ENCODE assay signal across 10 cellular contexts in the genomic region with DNA sequence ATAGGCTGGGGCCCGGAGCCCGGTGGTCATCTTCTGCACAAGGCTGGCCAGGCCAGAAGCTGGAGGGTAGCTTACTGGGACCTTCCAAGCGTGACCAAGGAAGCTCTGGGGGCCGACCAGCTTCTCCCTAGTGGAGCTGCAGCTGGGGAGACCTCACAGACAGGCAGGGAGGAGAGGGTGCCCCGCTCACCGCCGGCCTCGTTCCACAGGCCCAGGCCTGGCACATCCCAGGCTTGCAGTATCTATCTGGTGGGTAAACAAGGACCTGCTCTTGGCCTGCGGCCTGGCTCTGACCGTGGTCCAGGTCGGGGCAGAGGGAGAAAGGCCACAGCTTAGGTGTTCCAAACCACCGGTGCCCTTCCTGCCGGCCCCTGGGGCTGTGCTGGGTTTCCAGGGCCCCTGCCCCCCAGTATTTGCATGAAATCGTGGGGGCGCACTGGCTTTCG. TPM values are rescaled to one million over a fixed set of nuclear protein-coding genes. Genes with fewer than 3 reads are reported as not detected.
DNase-seq lines count a peak whose midpoint lies in the region; ATAC-seq and TF ChIP-seq lines count a peak whose summit lies in the region.
"Had no signal": no experiment of that assay in that cellular context is flagged by ENCODE, and none has a peak within 500 bp of the region (broad histone marks: within the 10 kb centered on the region; RNA-seq: fewer than 3 reads in every experiment).

No MANE protein-coding gene starts in this region.

- peak overlapping the region in 2 of 11 experiments; percentile 4 to 5; a peak in 1 of 22 replicates for H3K9ac ChIP-seq in BLaER1 treated with 17β-estradiol and CSF1 and Interleukin-3, amounts not matched to agents 10 nM and 100 nM
- H3K9ac ChIP-seq in H9 (ENCODE audit: extremely low read depth, insufficient read length, low read length) = no peak overlapping the region
- no peak overlapping the region for H3K9ac ChIP-seq in endodermal cell (ENCODE audit: extremely low read depth, low read length, poor library complexity, severe bottlenecking)

- no peak overlapping the region for H3K27ac ChIP-seq in BLaER1 treated with 17β-estradiol and CSF1 and Interleukin-3, amounts not matched to agents 10 nM and 100 nM
- H3K27ac ChIP-seq in H9 (ENCODE audit: insufficient read length, low read depth, low read length) = no peak overlapping the region
- peak overlapping the region; percentile 68 for H3K27ac ChIP-seq in endodermal cell (ENCODE audit: low read depth, low read length)
- H3K27ac ChIP-seq in transverse colon = no peak overlapping the region
- H3K27ac ChIP-seq: adrenal gland had no signal

- H3K79me2 ChIP-seq in H9 (ENCODE audit: insufficient read depth, low read length) = no peaks in the 10 kb centered on the region

- no peak overlapping the region for H2AK5ac ChIP-seq in H9 (ENCODE audit: insufficient read length, low read length)

- no peak overlapping the region for H2BK20ac ChIP-seq in H9 (ENCODE audit: low read depth, low read length, poor library complexity, severe bottlenecking)

- H2BK12ac ChIP-seq in H9 (ENCODE audit: insufficient read length, low read depth, low read length) = no peak overlapping the region

- no peak for ATAC-seq in natural killer cell
- no peak for ATAC-seq in GM21786 (IDR thresholded peaks at IDR 0.05; ENCODE audit: unreplicated experiment)
- no peak for ATAC-seq in HG02610 (IDR thresholded peaks at IDR 0.05; ENCODE audit: unreplicated experiment)

- no CpG with 5 or more reads among the region's 16 CpGs for WGBS in H9 (ENCODE audit: extremely low coverage, insufficient read length, low lambda C conversion rate)
- WGBS in endodermal cell (ENCODE audit: insufficient coverage in 1 of 2, insufficient read length in 1 of 2), 2 experiments = 41 to 48% methylated on average over 9 to 16 of the region's 16 CpGs
- 54% methylated on average over 16 of the region's 16 CpGs; no CpG with 5 or more reads in 1 of the 2 donors for WGBS in transverse colon (ENCODE audit: low coverage in 1 of 2), 2 donors

- H3K9me3 Mint-ChIP-seq in H9 (no peaks in the 10 kb centered on the region), endodermal cell (no peaks in the 10 kb centered on the region), natural killer cell (no peaks in the 10 kb centered on the region)
- H3K9me3 Mint-ChIP-seq: T-helper 2 cell treated with Interferon-gamma antibody and Interleukin-4, amounts not matched to agents 5 μg/mL and 100 μg/mL, for 36 hours had no signal

- H3K4me1 ChIP-seq in BLaER1 treated with 17β-estradiol and CSF1 and Interleukin-3, amounts not matched to agents 10 nM and 100 nM = peaks cover 27 to 62% (median 49%) of the 10 kb centered on the region in 10 experiments
- H3K4me1 ChIP-seq in H9 (ENCODE audit: insufficient read depth, low read length) = no peaks in the 10 kb centered on the region
- H3K4me1 ChIP-seq in endodermal cell (ENCODE audit: control insufficient read depth, insufficient read depth, low read length) = no peaks in the 10 kb centered on the region
- H3K4me1 ChIP-seq in transverse colon = peaks cover 11 to 59% (median 52%) of the 10 kb centered on the region in 4 donors

- TF ChIP-seq CTCF in H9 (conservative IDR thresholded peaks at IDR 0.05) (no peak), endodermal cell (conservative IDR thresholded peaks at IDR 0.05) (no peak), natural killer cell (IDR thresholded peaks at IDR 0.05) (no peak), transverse colon (IDR thresholded peaks at IDR 0.05) (no peak)

- DNase-seq in H9 (peak; percentile 58), endodermal cell (peak; percentile 77), natural killer cell (no peak), NCI-H2227 treated with DMSO at 0.1 percent for 48 hours (lab: John Stamatoyannopoulos, UW) (no peak), transverse colon (no peak)

- H3K4ac ChIP-seq in H9 (ENCODE audit: low read depth, low read length) = no peak overlapping the region

- peak overlapping the region in 3 of 10 experiments; percentile 19 to 69 (median 44); a peak in 2 of 20 replicates for H3K4me3 ChIP-seq in BLaER1 treated with 17β-estradiol and CSF1 and Interleukin-3, amounts not matched to agents 10 nM and 100 nM
- H3K4me3 ChIP-seq in endodermal cell (ENCODE audit: low read length) = no peak overlapping the region
- H3K4me3 ChIP-seq in transverse colon = no peak overlapping the region

- H3K27me3 Mint-ChIP-seq in H9 (ENCODE audit: low read depth) (peaks cover 71% of the 10 kb centered on the region), endodermal cell (ENCODE audit: insufficient read depth) (peaks cover 63% of the 10 kb centered on the region), natural killer cell (ENCODE audit: low read depth in 2 of 2) (peaks cover 19 to 27% of the 10 kb centered on the region in 2 donors)

- intact Hi-C loops in natural killer cell (cut with micrococcal nuclease) = no loop called here
- intact Hi-C loops in transverse colon (cut with DNase I; ENCODE audit: low total_unique reads) = loop anchor here (10.0 kb wide), 1 partner anchor 536 kb away; no protein-coding TSS in a partner anchor

- no peak overlapping the region for H3K23ac ChIP-seq in H9 (ENCODE audit: insufficient read length, low read depth, low read length)

- no peak overlapping the region for H4K91ac ChIP-seq in H9 (ENCODE audit: insufficient read length, low read depth, low read length)

- TF ChIP-seq POLR2A in transverse colon (IDR thresholded peaks at IDR 0.05) = no peak

- no peak overlapping the region for H4K8ac ChIP-seq in H9 (replicated peaks; ENCODE audit: insufficient read length, low read depth, low read length)

- H3K18ac ChIP-seq in H9 (ENCODE audit: insufficient read length, low read depth, low read length) = no peak overlapping the region

- no peaks in the 10 kb centered on the region for H3K9me3 ChIP-seq in BLaER1 treated with 17β-estradiol and CSF1 and Interleukin-3, amounts not matched to agents 10 nM and 100 nM (replicated peaks in 1 of 11)
- H3K9me3 ChIP-seq in H9 (ENCODE audit: control insufficient read depth, low read depth, low read length) = no peaks in the 10 kb centered on the region
- H3K9me3 ChIP-seq in endodermal cell (ENCODE audit: control insufficient read depth, low read length) = no peaks in the 10 kb centered on the region
- no peaks in the 10 kb centered on the region for H3K9me3 ChIP-seq in transverse colon
- H3K9me3 ChIP-seq: adrenal gland had no signal

- TF ChIP-seq EP300 in transverse colon (IDR thresholded peaks at IDR 0.05; ENCODE audit: low read depth) = no peak

- no peak overlapping the region for H3T11ph ChIP-seq in H9 (ENCODE audit: low read length)

- peaks cover 11 to 79% (median 57%) of the 10 kb centered on the region in 11 experiments; a peak in 20 of 22 replicates for H4K20me1 ChIP-seq in BLaER1 treated with 17β-estradiol and CSF1 and Interleukin-3, amounts not matched to agents 10 nM and 100 nM
- no peaks in the 10 kb centered on the region for H4K20me1 ChIP-seq in H9 (ENCODE audit: control insufficient read depth, insufficient read depth, insufficient read length)

- H3K23me2 ChIP-seq in H9 (ENCODE audit: insufficient read length, low read depth, low read length, poor library complexity, severe bottlenecking) = peaks cover 20% of the 10 kb centered on the region

- no peak overlapping the region for H2BK5ac ChIP-seq in H9 (ENCODE audit: insufficient read length, low read length)

- no peak overlapping the region for H3K56ac ChIP-seq in H9 (ENCODE audit: insufficient read length, low read depth, low read length)

- peak overlapping the region in 1 of 2 experiments; percentile 81; a peak in 3 of 5 replicates for H3K4me3 Mint-ChIP-seq in H9
- peak overlapping the region; percentile 51 for H3K4me3 Mint-ChIP-seq in endodermal cell
- peak overlapping the region; percentile 68 for H3K4me3 Mint-ChIP-seq in natural killer cell
- H3K4me3 Mint-ChIP-seq: T-helper 2 cell treated with Interferon-gamma antibody and Interleukin-4, amounts not matched to agents 5 μg/mL and 100 μg/mL, for 36 hours had no signal

- peaks cover 83 to 96% (median 91%) of the 10 kb centered on the region in 11 experiments for H3K27me3 ChIP-seq in BLaER1 treated with 17β-estradiol and CSF1 and Interleukin-3, amounts not matched to agents 10 nM and 100 nM
- H3K27me3 ChIP-seq in H9 (ENCODE audit: insufficient read depth, low read length) (peaks cover 42% of the 10 kb centered on the region; the same call in 1 of the 2 replicates), endodermal cell (ENCODE audit: control insufficient read depth, insufficient read depth, low read length, poor library complexity, severe bottlenecking) (peaks cover 70% of the 10 kb centered on the region), transverse colon (peaks cover 99% of the 10 kb centered on the region)

- peak overlapping the region in 9 of 11 experiments; percentile 92 to 100 (median 98); a peak in 17 of 22 replicates for H3K4me2 ChIP-seq in BLaER1 treated with 17β-estradiol and CSF1 and Interleukin-3, amounts not matched to agents 10 nM and 100 nM
- H3K4me2 ChIP-seq in H9 (ENCODE audit: insufficient read depth, insufficient read length, low read length) = no peak overlapping the region

- no peak overlapping the region for H2AFZ ChIP-seq in H9 (ENCODE audit: low read length)

- H2BK120ac ChIP-seq in H9 (ENCODE audit: low read depth, low read length, poor library complexity, severe bottlenecking) = no peak overlapping the region

- H3K27ac Mint-ChIP-seq in H9 (no peak overlapping the region), endodermal cell (no peak overlapping the region), natural killer cell (no peak overlapping the region)
- H3K27ac Mint-ChIP-seq: T-helper 2 cell treated with Interferon-gamma antibody and Interleukin-4, amounts not matched to agents 5 μg/mL and 100 μg/mL, for 36 hours had no signal

- H3K14ac ChIP-seq in H9 (ENCODE audit: insufficient read depth, low read length) = no peak overlapping the region

- no peaks in the 10 kb centered on the region for H3K79me1 ChIP-seq in H9 (ENCODE audit: insufficient read depth, low read depth, low read length, poor library complexity, severe bottlenecking)

- no peak overlapping the region for H4K5ac ChIP-seq in H9 (ENCODE audit: insufficient read length, low read depth, low read length)

- no peak overlapping the region for H2BK15ac ChIP-seq in H9 (ENCODE audit: low read depth, low read length)

- H3K36me3 Mint-ChIP-seq in H9 (ENCODE audit: insufficient read depth in 1 of 3, low read depth in 3 of 3) (no peaks in the 10 kb centered on the region), endodermal cell (ENCODE audit: low read depth) (no peaks in the 10 kb centered on the region), natural killer cell (no peaks in the 10 kb centered on the region)

- H3K36me3 ChIP-seq in BLaER1 treated with 17β-estradiol and CSF1 and Interleukin-3, amounts not matched to agents 10 nM and 100 nM = no peaks in the 10 kb centered on the region
- H3K36me3 ChIP-seq in endodermal cell (ENCODE audit: control insufficient read depth, insufficient read depth, low read length) (no peaks in the 10 kb centered on the region), transverse colon (no peaks in the 10 kb centered on the region)
- H3K36me3 ChIP-seq: adrenal gland had no signal

- H3K4me1 Mint-ChIP-seq in H9 = peaks cover 5 to 19% of the 10 kb centered on the region in 2 experiments
- peaks cover 4% of the 10 kb centered on the region for H3K4me1 Mint-ChIP-seq in endodermal cell
- H3K4me1 Mint-ChIP-seq in natural killer cell = peaks cover 5 to 14% of the 10 kb centered on the region in 2 donors

- in situ Hi-C loops in transverse colon (cut with MboI; ENCODE audit: low pct_ligation_motif_present in 1 of 4, low pct_unique_long_range_greater_than_20kb in 1 of 4, low sequenced_read_pairs in 3 of 4) = loop anchor here in 2 of 4 donors (25.0 kb wide), 1 partner anchor 544 kb away; no protein-coding TSS in a partner anchor

RNA-seq across cellular contexts. Expression of a gene that starts 1.6 kb away (rescaled TPM):
- total RNA-seq in H9 (2021) (3.7 and 4.0 TPM in 2 replicates), endodermal cell (1 to 10 TPM; 2.1 to 5.0 TPM), natural killer cell (under 1 TPM in 2 of 3 donors, not detected in 1; 0.30 to 0.45 TPM), transverse colon (under 1 TPM in 3 of 4 donors, not detected in 1; 0.14 to 0.60 (median 0.32) TPM)
- polyA plus RNA-seq in endodermal cell (2013, experiment 1 of 2) = 13.6 TPM
- 12.4 TPM for polyA plus RNA-seq in endodermal cell (2013, experiment 2 of 2)

Comparison
In these comparisons a context has a peak if more than half of its experiments do, and no peak if none do; other contexts are left out.
1. DNase-seq: peak in H9 (single experiment) and endodermal cell (single experiment); none in natural killer cell (single experiment), NCI-H2227 treated with DMSO at 0.1 percent for 48 hours (single experiment) and transverse colon (single experiment).